In genomic region chr9:70258692-70259511, GRCh38 we compare ENCODE assay signal across 8 cellular contexts. TPM values are rescaled to one million over a fixed set of nuclear protein-coding genes. Genes with fewer than 3 reads are reported as not detected.
DNase-seq lines count a peak whose midpoint lies in the region; ATAC-seq and TF ChIP-seq lines count a peak whose summit lies in the region.

TSS of gene SMC5 (plus strand) at chr9:70258978. CDS start at chr9:70259079, 101 bp downstream.

- 1% methylated on average over 15 of the region's 75 CpGs for WGBS in mammary epithelial cell (ENCODE audit: low coverage, missing lambda C conversion rate)

- no peaks in the 10 kb centered on the region for H3K27me3 ChIP-seq in mammary epithelial cell (ENCODE audit: insufficient read depth, low read length)
- H3K27me3 ChIP-seq in iPS-20b (ENCODE audit: insufficient read depth, low read length): no peaks in the 10 kb centered on the region; the same call in 1 of the 2 replicates

- peaks cover 65% of the 10 kb centered on the region for H3K4me1 ChIP-seq in mammary epithelial cell (ENCODE audit: insufficient read depth, low read length)
- H3K4me1 ChIP-seq in iPS-20b (ENCODE audit: insufficient read depth, low read length): peaks cover 17% of the 10 kb centered on the region

- no peaks in the 10 kb centered on the region for H3K36me3 ChIP-seq in mammary epithelial cell (ENCODE audit: insufficient read depth, low read length)
- peaks cover 18% of the 10 kb centered on the region for H3K36me3 ChIP-seq in iPS-20b (ENCODE audit: insufficient read depth, low read depth, low read length)

- TF ChIP-seq POLR2A in GM18951 (IDR thresholded peaks at IDR 0.05; ENCODE audit: extremely low read depth, insufficient read depth, insufficient read length): peak; percentile 96

- BruUV-seq in mammary epithelial cell (replicated peaks; lab: Mats Ljungman, UMichigan): no TSS peak

- dilution Hi-C loops in mammary epithelial cell (cut with HindIII; ENCODE audit: low sequenced_read_pairs): loop anchor here (5.0 to 25.0 kb wide), 2 partner anchors 137 to 297 kb away; no protein-coding TSS in a partner anchor

- CTCF ChIA-PET in mammary epithelial cell (lab: Charles Lee; ENCODE audit: low non-redundant PET): no interaction called here

- TF ChIP-seq CTCF in WI38 (IDR thresholded peaks at IDR 0.05; ENCODE audit: low read depth, low read length) (no peak), mammary epithelial cell (conservative IDR thresholded peaks at IDR 0.05 in 1 of 2, IDR thresholded peaks at IDR 0.05 in 1 of 2; ENCODE audit: extremely low read depth in 1 of 2, insufficient read depth in 1 of 2, low read depth in 1 of 2, low read length in 2 of 2) (no peak)

- peak within 1 kb of the TSS; percentile 77 for H2AFZ ChIP-seq in mammary epithelial cell (ENCODE audit: low read depth, low read length)

- H3K4me3 ChIP-seq in WI38 (ENCODE audit: low read depth, low read length) (peak within 1 kb of the TSS; percentile 93), mammary epithelial cell (replicated peaks in 1 of 3; ENCODE audit: insufficient read depth in 1 of 3, low read depth in 2 of 3, low read length in 3 of 3) (peak within 1 kb of the TSS; percentile 57 to 87 (median 87)), iPS-20b (ENCODE audit: low read length) (peak within 1 kb of the TSS; percentile 94), skin epidermis (peak within 1 kb of the TSS; percentile 70 to 96 (median 81))

- intact Hi-C loops in mammary epithelial cell (cut with micrococcal nuclease): no loop called here

- ATAC-seq in HG03175 (IDR thresholded peaks at IDR 0.05; ENCODE audit: unreplicated experiment): peak; percentile 84

- DNase-seq in AG08395 (ENCODE audit: low spot score) (peak; percentile 94), NCI-H2227 treated with DMSO at 0.1 percent for 48 hours (lab: John Stamatoyannopoulos, UW) (peak; percentile 79), mammary epithelial cell (peak; percentile 94)

- H3K9me3 ChIP-seq in mammary epithelial cell (replicated peaks; ENCODE audit: insufficient read depth, low read length): no peaks in the 10 kb centered on the region
- no peaks in the 10 kb centered on the region for H3K9me3 ChIP-seq in iPS-20b (ENCODE audit: insufficient read depth, low read depth, low read length)

- in situ Hi-C loops in GM18951 (cut with MboI; ENCODE audit: low sequenced_read_pairs, unreplicated experiment) (no loop called here), mammary epithelial cell (cut with MboI; ENCODE audit: low sequenced_read_pairs in 2 of 2) (no loop called here)

- peak within 1 kb of the TSS; percentile 92 for H3K4me2 ChIP-seq in mammary epithelial cell (ENCODE audit: insufficient read depth, low read depth, low read length)

- peak within 1 kb of the TSS; percentile 99 for H3K9ac ChIP-seq in mammary epithelial cell (ENCODE audit: insufficient read depth, low read length)
- H3K9ac ChIP-seq in iPS-20b (ENCODE audit: low read depth, low read length): peak within 1 kb of the TSS; percentile 94

- H3K27ac ChIP-seq in mammary epithelial cell (ENCODE audit: insufficient read depth, low read depth, low read length) (peak within 1 kb of the TSS; percentile 94), iPS-20b (ENCODE audit: low read length) (peak within 1 kb of the TSS; percentile 43), skin epidermis (peak within 1 kb of the TSS; percentile 72 to 97 (median 92))

- H4K20me1 ChIP-seq in mammary epithelial cell (ENCODE audit: insufficient read depth, low read length): peaks cover 3% of the 10 kb centered on the region

- H3K79me2 ChIP-seq in mammary epithelial cell (ENCODE audit: insufficient read depth, low read length): peaks cover 68% of the 10 kb centered on the region

RNA-seq across cellular contexts. Expression of gene SMC5, which starts in this region (rescaled TPM):
- 10 to 100 TPM; 24.8 to 28.0 TPM for total RNA-seq in mammary epithelial cell
- 6.9 TPM for polyA plus RNA-seq in mammary epithelial cell
- 7.0 TPM for polyA minus RNA-seq in mammary epithelial cell

Comparison
In these comparisons a context has a peak if more than half of its experiments do, and no peak if none do; other contexts are left out.
1. Peak in every context shown above with its lines: DNase-seq, ATAC-seq, H3K4me3 ChIP-seq and H3K27ac ChIP-seq.
2. H3K27ac ChIP-seq: peak in every context shown above with its lines; median percentile 94 in mammary epithelial cell; 92 in skin epidermis; 43 in iPS-20b.